In genomic region chr14:96255501-96256366, GRCh38 we compare ENCODE assay signal across 12 cellular contexts. TPM values are rescaled to one million over a fixed set of nuclear protein-coding genes. Genes with fewer than 3 reads are reported as not detected.
DNase-seq lines count a peak whose midpoint lies in the region; ATAC-seq and TF ChIP-seq lines count a peak whose summit lies in the region.
"Had no signal": no experiment of that assay in that cellular context is flagged by ENCODE, and none has a peak within 500 bp of the region (broad histone marks: within the 10 kb centered on the region; RNA-seq: fewer than 3 reads in every experiment).

BDKRB1 (plus strand) TSS chr14:96256210; CDS start chr14:96263683, 7,473 bp downstream.

- peaks cover 54% of the 10 kb centered on the region for H3K4me1 Mint-ChIP-seq in mesothelial cell of epicardium
- no peaks in the 10 kb centered on the region for H3K4me1 Mint-ChIP-seq in activated CD8-positive, alpha-beta T cell treated with anti-CD3 and anti-CD28 coated beads, Interleukin-2, amount 10 ng/mL, durations not matched to agents 7 days and 5 days (ENCODE audit: low read depth)

- H3K4me3 Mint-ChIP-seq in mesothelial cell of epicardium = peak within 1 kb of the TSS; percentile 36
- no peak within 1 kb of the TSS for H3K4me3 Mint-ChIP-seq in activated CD8-positive, alpha-beta T cell treated with anti-CD3 and anti-CD28 coated beads, Interleukin-2, amount 10 ng/mL, durations not matched to agents 7 days and 5 days

- no peaks in the 10 kb centered on the region for H3K27me3 ChIP-seq in vagina
- H3K27me3 ChIP-seq: cardiac muscle cell, right lobe of liver had no signal

- no peak for TF ChIP-seq POLR2A in vagina (IDR thresholded peaks at IDR 0.05)

- H3K27ac ChIP-seq in vagina = peak within 1 kb of the TSS; percentile 75
- H3K27ac ChIP-seq: cardiac muscle cell, right lobe of liver, VCaP had no signal

- peak within 1 kb of the TSS; percentile 93 for H3K27ac Mint-ChIP-seq in mesothelial cell of epicardium
- H3K27ac Mint-ChIP-seq in activated CD8-positive, alpha-beta T cell treated with anti-CD3 and anti-CD28 coated beads, Interleukin-2, amount 10 ng/mL, durations not matched to agents 7 days and 5 days = no peak within 1 kb of the TSS

- CTCF ChIA-PET in activated CD8-positive, alpha-beta T cell treated with anti-CD3 and anti-CD28 coated beads, Interleukin-2, amount 10 ng/mL, durations not matched to agents 7 days and 5 days (lab: Charles Lee) = no interaction called here

- ATAC-seq in left cardiac atrium = peak; percentile 67 to 82
- ATAC-seq in left ventricle myocardium superior = no peak
- no peak for ATAC-seq in HG03571 (IDR thresholded peaks at IDR 0.05; ENCODE audit: unreplicated experiment)
- no peak for ATAC-seq in activated CD8-positive, alpha-beta T cell treated with anti-CD3 and anti-CD28 coated beads, Interleukin-2, amount 10 ng/mL, durations not matched to agents 7 days and 5 days
- ATAC-seq: right lobe of liver had no signal

- no peaks in the 10 kb centered on the region for H3K27me3 Mint-ChIP-seq in mesothelial cell of epicardium (ENCODE audit: low read depth)
- H3K27me3 Mint-ChIP-seq in activated CD8-positive, alpha-beta T cell treated with anti-CD3 and anti-CD28 coated beads, Interleukin-2, amount 10 ng/mL, durations not matched to agents 7 days and 5 days (ENCODE audit: low read depth) = peaks cover 14% of the 10 kb centered on the region

- H3K36me3 Mint-ChIP-seq in mesothelial cell of epicardium = peaks cover 11% of the 10 kb centered on the region
- H3K36me3 Mint-ChIP-seq in activated CD8-positive, alpha-beta T cell treated with anti-CD3 and anti-CD28 coated beads, Interleukin-2, amount 10 ng/mL, durations not matched to agents 7 days and 5 days (ENCODE audit: low read depth) = no peaks in the 10 kb centered on the region

- no peak for TF ChIP-seq CTCF in cardiac fibroblast (IDR thresholded peaks at IDR 0.05; ENCODE audit: low read depth, low read length)
- no peak for TF ChIP-seq CTCF in mesothelial cell of epicardium (IDR thresholded peaks at IDR 0.05; ENCODE audit: unreplicated experiment)
- no peak for TF ChIP-seq CTCF in vagina (IDR thresholded peaks at IDR 0.05)

- intact Hi-C loops in left cardiac atrium (cut with DNase I) (no loop called here), left ventricle myocardium superior (cut with micrococcal nuclease) (no loop called here), vagina (cut with DNase I) (no loop called here)

- H3K9me3 Mint-ChIP-seq in mesothelial cell of epicardium = peaks cover 4% of the 10 kb centered on the region
- H3K9me3 Mint-ChIP-seq in activated CD8-positive, alpha-beta T cell treated with anti-CD3 and anti-CD28 coated beads, Interleukin-2, amount 10 ng/mL, durations not matched to agents 7 days and 5 days (ENCODE audit: insufficient read depth) = no peaks in the 10 kb centered on the region

- POLR2A ChIA-PET in activated CD8-positive, alpha-beta T cell treated with anti-CD3 and anti-CD28 coated beads, Interleukin-2, amount 10 ng/mL, durations not matched to agents 7 days and 5 days (lab: Charles Lee) = no interaction called here

- H3K4me3 ChIP-seq in cardiac fibroblast (replicated peaks in 1 of 2; ENCODE audit: low read depth in 2 of 2, low read length in 2 of 2) = no peak within 1 kb of the TSS
- H3K4me3 ChIP-seq in vagina = no peak within 1 kb of the TSS
- H3K4me3 ChIP-seq: cardiac muscle cell, right lobe of liver had no signal

- DNase-seq in left cardiac atrium (no peak), left ventricle myocardium superior (no peak), cardiac fibroblast (ENCODE audit: low read depth in 2 of 2) (peak; percentile 80 to 85), mesothelial cell of epicardium (ENCODE audit: low spot score in 2 of 2, unreplicated experiment in 2 of 2) (no peak), vagina (ENCODE audit: extremely low spot score in 2 of 2) (no peak), activated gamma-delta T cell treated with Interleukin-2 at 50 U/mL for 16 hours (no peak)
- no peak for DNase-seq in activated CD8-positive, alpha-beta T cell treated with anti-CD3 and anti-CD28 coated beads, Interleukin-2, amount 10 ng/mL, durations not matched to agents 7 days and 5 days
- DNase-seq: right lobe of liver had no signal

- peaks cover 20% of the 10 kb centered on the region for H3K4me1 ChIP-seq in vagina
- H3K4me1 ChIP-seq: right lobe of liver had no signal

- no peaks in the 10 kb centered on the region for H3K36me3 ChIP-seq in vagina
- H3K36me3 ChIP-seq: cardiac muscle cell, right lobe of liver had no signal

- H3K9me3 ChIP-seq in vagina = no peaks in the 10 kb centered on the region
- H3K9me3 ChIP-seq: right lobe of liver had no signal

RNA-seq across cellular contexts. Expression of gene BDKRB1, which starts in this region (rescaled TPM):
- total RNA-seq in left cardiac atrium (1 to 10 TPM in 1 of 2 donors, under 1 TPM in 1; 0.21 to 1.0 TPM), left ventricle myocardium superior (not detected), mesothelial cell of epicardium (10.4 to 12.5 TPM (median 10.9 TPM) in 3 replicates), vagina (2.5 TPM)
- total RNA-seq in activated CD8-positive, alpha-beta T cell treated with anti-CD3 and anti-CD28 coated beads, Interleukin-2, amount 10 ng/mL, durations not matched to agents 7 days and 5 days = not detected
- total RNA-seq: glomerular endothelial cell had no signal

Comparison
In these comparisons a context has a peak if more than half of its experiments do, and no peak if none do; other contexts are left out.
1. ATAC-seq: peak in left cardiac atrium (2 of 2); none in left ventricle myocardium superior (single experiment), HG03571 (single experiment) and activated CD8-positive, alpha-beta T cell treated with anti-CD3 and anti-CD28 coated beads, Interleukin-2, amount 10 ng/mL, durations not matched to agents 7 days and 5 days (single experiment).
2. DNase-seq: peak in cardiac fibroblast (2 of 2); none in left cardiac atrium (single experiment), left ventricle myocardium superior (single experiment), mesothelial cell of epicardium (0 of 2), vagina (0 of 2), activated gamma-delta T cell treated with Interleukin-2 at 50 U/mL for 16 hours (single experiment) and activated CD8-positive, alpha-beta T cell treated with anti-CD3 and anti-CD28 coated beads, Interleukin-2, amount 10 ng/mL, durations not matched to agents 7 days and 5 days (single experiment).